ENCODE assay signal across 22 cellular contexts in the genomic region with DNA sequence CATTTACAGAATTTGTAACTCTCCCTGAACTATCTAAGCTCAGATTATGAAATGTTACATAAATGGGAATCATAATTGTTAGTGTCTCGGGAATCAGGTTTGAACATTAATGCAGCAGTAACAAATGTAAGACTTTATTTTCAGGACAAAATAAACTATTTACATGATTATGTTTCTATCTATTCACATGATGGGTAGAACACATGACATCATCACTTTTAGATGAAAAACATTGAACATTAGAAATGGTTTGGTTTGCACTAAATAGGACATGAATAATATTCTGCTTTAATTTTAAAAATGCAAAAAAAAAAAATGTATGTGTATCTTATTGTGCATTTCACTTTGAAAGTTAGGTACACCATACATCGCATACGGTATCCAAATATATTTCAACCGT.
DNase-seq lines count a peak whose midpoint lies in the region; ATAC-seq, FAIRE-seq and TF ChIP-seq lines count a peak whose summit lies in the region.
"Had no signal": no experiment of that assay in that cellular context is flagged by ENCODE, and none has a peak within 500 bp of the region (broad histone marks: within the 10 kb centered on the region; RNA-seq: fewer than 3 reads in every experiment).

No MANE protein-coding gene starts in this region.

- no peaks in the 10 kb centered on the region for H3K4me1 Mint-ChIP-seq in CD4-positive, alpha-beta memory T cell
- H3K4me1 Mint-ChIP-seq: CD14-positive monocyte; CD4-positive, CD25-positive, alpha-beta regulatory T cell had no signal

- TF ChIP-seq EP300 in A549 (IDR thresholded peaks at IDR 0.05) (no peak), K562 (IDR thresholded peaks at IDR 0.05; ENCODE audit: low read length) (no peak)

- H3K9ac ChIP-seq in K562 (ENCODE audit: insufficient read depth in 1 of 2, low read depth in 2 of 2, low read length in 2 of 2) = no peak overlapping the region
- H3K9ac ChIP-seq: BLaER1 had no signal

- H3K79me2 ChIP-seq in K562 (ENCODE audit: control insufficient read depth, insufficient read depth, low read length) = no peaks in the 10 kb centered on the region

- CTCF ChIA-PET in A549 (lab: Yijun Ruan, JAX) = no interaction called here
- CTCF ChIA-PET in K562 (lab: Yijun Ruan, JAX; ENCODE audit: low intra/inter-chr PET ratio) = no interaction called here
- CTCF ChIA-PET in CD4-positive, alpha-beta memory T cell (lab: Charles Lee; ENCODE audit: partially characterized antibody) = no interaction called here

- intact Hi-C loops in K562 (cut with micrococcal nuclease) = no loop called here
- intact Hi-C loops in CD4-positive, alpha-beta memory T cell (cut with micrococcal nuclease) = no loop called here

- no peak overlapping the region for H3K4me3 Mint-ChIP-seq in CD4-positive, alpha-beta memory T cell
- H3K4me3 Mint-ChIP-seq: CD14-positive monocyte; CD4-positive, CD25-positive, alpha-beta regulatory T cell; CD8-positive, alpha-beta T cell had no signal

- H3K36me3 ChIP-seq in K562 (ENCODE audit: control insufficient read depth, insufficient read depth, low read length) = no peaks in the 10 kb centered on the region
- H3K36me3 ChIP-seq in CD4-positive, alpha-beta memory T cell (ENCODE audit: insufficient read depth, low read length) = no peaks in the 10 kb centered on the region
- H3K36me3 ChIP-seq: BE2C, BLaER1 had no signal

- H3K9me1 ChIP-seq in K562 (ENCODE audit: control insufficient read depth, insufficient read depth, low read length) = no peaks in the 10 kb centered on the region

- H2AFZ ChIP-seq in K562 (ENCODE audit: low read depth, low read length) = no peak overlapping the region

- H3K4me1 ChIP-seq in A549 (no peaks in the 10 kb centered on the region), K562 (replicated peaks in 1 of 2; ENCODE audit: control insufficient read depth in 2 of 2, insufficient read depth in 2 of 2, low read length in 2 of 2) (no peaks in the 10 kb centered on the region)
- no peaks in the 10 kb centered on the region for H3K4me1 ChIP-seq in CD4-positive, alpha-beta memory T cell (ENCODE audit: insufficient read depth, low read length)
- H3K4me1 ChIP-seq: BE2C, BLaER1, Caco-2 had no signal

- TF ChIP-seq CTCF in A549 (IDR thresholded peaks at IDR 0.05) = no peak
- no peak for TF ChIP-seq CTCF in K562 (IDR thresholded peaks at IDR 0.05 in 2 of 3, conservative IDR thresholded peaks at IDR 0.05 in 1 of 3; ENCODE audit: insufficient read depth in 2 of 3, low read depth in 1 of 3, low read length in 3 of 3)

- H3K27me3 Mint-ChIP-seq in CD4-positive, alpha-beta memory T cell = no peaks in the 10 kb centered on the region
- H3K27me3 Mint-ChIP-seq: CD4-positive, CD25-positive, alpha-beta regulatory T cell had no signal

- no peaks in the 10 kb centered on the region for H3K27me3 ChIP-seq in K562 (ENCODE audit: control insufficient read depth in 2 of 2, insufficient read depth in 2 of 2, low read length in 2 of 2)
- H3K27me3 ChIP-seq in CD4-positive, alpha-beta memory T cell (ENCODE audit: insufficient read depth, low read length) = no peaks in the 10 kb centered on the region
- H3K27me3 ChIP-seq: BE2C, BLaER1 had no signal

- ATAC-seq in A549 (no peak), K562 (no peak), GM18505 (IDR thresholded peaks at IDR 0.05; ENCODE audit: unreplicated experiment) (no peak)
- ATAC-seq: CD8-positive, alpha-beta T cell had no signal

- TF ChIP-seq RAD21 in A549 (conservative IDR thresholded peaks at IDR 0.05 in 1 of 2, IDR thresholded peaks at IDR 0.05 in 1 of 2) (no peak), K562 (CRISPR knock-in tag; conservative IDR thresholded peaks at IDR 0.05 in 1 of 2, IDR thresholded peaks at IDR 0.05 in 1 of 2) (no peak)

- FAIRE-seq in A204.1 (lab: Jason Lieb, UNC) = peak; percentile 6
- FAIRE-seq in A549 (lab: Jason Lieb, UNC) = peak; percentile 46
- no peak for FAIRE-seq in K562 (lab: Jason Lieb, UNC)
- FAIRE-seq: D721Med, G401.6, GM12891, GM18507 had no signal

- H3K27ac Mint-ChIP-seq in CD4-positive, alpha-beta memory T cell = no peak overlapping the region
- H3K27ac Mint-ChIP-seq: CD14-positive monocyte; CD4-positive, CD25-positive, alpha-beta regulatory T cell; CD8-positive, alpha-beta T cell had no signal

- POLR2A ChIA-PET in A549 (lab: Yijun Ruan, JAX) (no interaction called here), K562 (lab: Yijun Ruan, JAX) (no interaction called here)
- POLR2A ChIA-PET in CD4-positive, alpha-beta memory T cell (lab: Charles Lee; ENCODE audit: partially characterized antibody) = no interaction called here

- H3K9me3 ChIP-seq in A549 (no peaks in the 10 kb centered on the region), K562 (replicated peaks; ENCODE audit: control insufficient read depth, insufficient read depth, low read depth, low read length) (no peaks in the 10 kb centered on the region; the same call in 1 of the 2 replicates)
- H3K9me3 ChIP-seq in CD4-positive, alpha-beta memory T cell (ENCODE audit: control insufficient read depth in 1 of 2, low read length in 2 of 2) = no peaks in the 10 kb centered on the region
- H3K9me3 ChIP-seq: BE2C, BLaER1, Caco-2 had no signal

- H4K20me1 ChIP-seq in K562 (replicated peaks; ENCODE audit: control insufficient read depth, insufficient read depth, low read length) = no peaks in the 10 kb centered on the region
- H4K20me1 ChIP-seq: BLaER1 had no signal

- TF ChIP-seq POLR2A in A549 (IDR thresholded peaks at IDR 0.05; ENCODE audit: low read length) (no peak), K562 (conservative IDR thresholded peaks at IDR 0.05) (no peak), GM18505 (IDR thresholded peaks at IDR 0.05; ENCODE audit: borderline replicate concordance, extremely low read depth, insufficient read depth, insufficient read length) (no peak)

- in situ Hi-C loops in K562 (cut with MboI) = no loop called here

- H3K4me2 ChIP-seq in A549 (no peak overlapping the region), K562 (ENCODE audit: insufficient read depth, low read length) (no peak overlapping the region)
- H3K4me2 ChIP-seq: BLaER1 had no signal

- H3K4me3 ChIP-seq in A549 = no peak overlapping the region
- H3K4me3 ChIP-seq in K562 = no peak overlapping the region
- no peak overlapping the region for H3K4me3 ChIP-seq in CD4-positive, alpha-beta memory T cell (ENCODE audit: low read length in 2 of 2)
- H3K4me3 ChIP-seq: BLaER1 had no signal

- H3K9me3 Mint-ChIP-seq in CD4-positive, alpha-beta memory T cell = peaks cover 0 to 7% (median 0%) of the 10 kb centered on the region in 8 donors

- 49% methylated on average over 4 of the region's 4 CpGs for WGBS in A549 (ENCODE audit: missing lambda C conversion rate)
- WGBS in K562 (ENCODE audit: insufficient coverage, low coverage, missing lambda C conversion rate) = 13% methylated on average over 4 of the region's 4 CpGs

- H3K36me3 Mint-ChIP-seq in CD4-positive, alpha-beta memory T cell = no peaks in the 10 kb centered on the region
- H3K36me3 Mint-ChIP-seq: CD14-positive monocyte; CD4-positive, CD25-positive, alpha-beta regulatory T cell; CD8-positive, alpha-beta T cell had no signal

- no peak overlapping the region for H3K27ac ChIP-seq in A549
- no peak overlapping the region for H3K27ac ChIP-seq in K562 (ENCODE audit: extremely low read depth, low read depth, low read length)
- no peak overlapping the region for H3K27ac ChIP-seq in CD4-positive, alpha-beta memory T cell (ENCODE audit: low read depth, low read length)
- H3K27ac ChIP-seq: BLaER1 had no signal

- no TSS peak for BruUV-seq in K562 (replicated peaks; lab: Mats Ljungman, UMichigan)

- DNase-seq in A549 (ENCODE audit: low read depth in 1 of 2, low spot score in 1 of 2) = no peak
- no peak for DNase-seq in K562 (ENCODE audit: extremely low read depth in 1 of 4, low spot score in 3 of 4)
- DNase-seq in CD4-positive, alpha-beta memory T cell = no peak
- DNase-seq in NCI-H446 treated with DMSO at 0.1 percent for 48 hours (lab: John Stamatoyannopoulos, UW) = no peak
- DNase-seq: 8988T; ACHN; BE2C; C1 segment of cervical spinal cord; Caco-2; Calu3; CD4-positive, CD25-positive, alpha-beta regulatory T cell; CD8-positive, alpha-beta T cell; DMS79 treated with DMSO at 0.1 percent for 48 hours; GF-D8 had no signal

TF ChIP-seq in A549, 52 proteins besides CTCF, POLR2A, EP300 and RAD21 (continues in another document):
- TF ChIP-seq, protein P1, sequence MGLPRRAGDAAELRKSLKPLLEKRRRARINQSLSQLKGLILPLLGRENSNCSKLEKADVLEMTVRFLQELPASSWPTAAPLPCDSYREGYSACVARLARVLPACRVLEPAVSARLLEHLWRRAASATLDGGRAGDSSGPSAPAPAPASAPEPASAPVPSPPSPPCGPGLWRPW (IDR thresholded peaks at IDR 0.05) = no peak
- TF ChIP-seq CEBPB (IDR thresholded peaks at IDR 0.05) (no peak), ZNF302 (CRISPR knock-in tag; IDR thresholded peaks at IDR 0.05) (no peak), RCOR1 (IDR thresholded peaks at IDR 0.05; ENCODE audit: low read depth, low read length) (no peak)
- TF ChIP-seq, protein P2, sequence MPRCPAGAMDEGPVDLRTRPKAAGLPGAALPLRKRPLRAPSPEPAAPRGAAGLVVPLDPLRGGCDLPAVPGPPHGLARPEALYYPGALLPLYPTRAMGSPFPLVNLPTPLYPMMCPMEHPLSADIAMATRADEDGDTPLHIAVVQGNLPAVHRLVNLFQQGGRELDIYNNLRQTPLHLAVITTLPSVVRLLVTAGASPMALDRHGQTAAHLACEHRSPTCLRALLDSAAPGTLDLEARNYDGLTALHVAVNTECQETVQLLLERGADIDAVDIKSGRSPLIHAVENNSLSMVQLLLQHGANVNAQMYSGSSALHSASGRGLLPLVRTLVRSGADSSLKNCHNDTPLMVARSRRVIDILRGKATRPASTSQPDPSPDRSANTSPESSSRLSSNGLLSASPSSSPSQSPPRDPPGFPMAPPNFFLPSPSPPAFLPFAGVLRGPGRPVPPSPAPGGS (IDR thresholded peaks at IDR 0.05) = no peak

TF ChIP-seq in K562, 482 proteins besides CTCF, POLR2A, EP300 and RAD21:
- TF ChIP-seq MAFG (tag; conservative IDR thresholded peaks at IDR 0.05) (no peak), GATAD2A (IDR thresholded peaks at IDR 0.05) (no peak), ATF3 (IDR thresholded peaks at IDR 0.05) (peak; percentile 55; the same call in 1 of the 2 replicates), ATF3 (CRISPR knock-in tag; conservative IDR thresholded peaks at IDR 0.05) (no peak), KAT7 (CRISPR knock-in tag; IDR thresholded peaks at IDR 0.05; ENCODE audit: borderline replicate concordance) (no peak), RAD51 (IDR thresholded peaks at IDR 0.05; ENCODE audit: borderline replicate concordance, low read depth) (no peak)
